22 cellular contexts compared by ENCODE assay signal in genomic region chr19:55362174-55362989, GRCh38. TPM values are rescaled to one million over a fixed set of nuclear protein-coding genes. Genes with fewer than 3 reads are reported as not detected.
"Had no signal": no experiment of that assay in that cellular context is flagged by ENCODE, and none has a peak within 500 bp of the region (broad histone marks: within the 10 kb centered on the region; RNA-seq: fewer than 3 reads in every experiment).

No MANE protein-coding gene starts in this region.

- H3K4me1 ChIP-seq: breast epithelium, colonic mucosa, left lung, spleen, thyroid gland had no signal

- H3K27me3 ChIP-seq: breast epithelium, colonic mucosa, thyroid gland had no signal

- ATAC-seq: effector memory CD8-positive, alpha-beta T cell; esophagus mucosa; left lung; naive thymus-derived CD4-positive, alpha-beta T cell; T-helper 17 cell had no signal

- H3K9me3 ChIP-seq: breast epithelium, colonic mucosa, left lung, spleen, thyroid gland had no signal

- H3K36me3 ChIP-seq: breast epithelium, colonic mucosa, left lung, spleen, thyroid gland had no signal

- H3K4me3 ChIP-seq: breast epithelium, colonic mucosa, dorsolateral prefrontal cortex, left lung, lung, spleen, thyroid gland had no signal

- H3K27ac ChIP-seq: breast epithelium, colonic mucosa, dorsolateral prefrontal cortex, left lung, spleen, thyroid gland had no signal

- DNase-seq: activated CD4-positive, alpha-beta memory T cell treated with anti-CD3 and anti-CD28 coated beads for 36 hours; activated CD4-positive, alpha-beta T cell treated with anti-CD3 and anti-CD28 coated beads for 4 hours; activated CD4-positive, CD25-positive, alpha-beta regulatory T cell; activated naive CD4-positive, alpha-beta T cell treated with Interleukin-2 at 50 U/mL for 16 hours; activated naive CD8-positive, alpha-beta T cell treated with anti-CD3 and anti-CD28 coated beads for 36 hours; activated T-cell treated with anti-CD3 and anti-CD28 coated beads, Interleukin-2, amount 50 U/mL, for 48 hours; colonic mucosa; dorsolateral prefrontal cortex; effector memory CD8-positive, alpha-beta T cell; foreskin melanocyte; naive thymus-derived CD4-positive, alpha-beta T cell; retina; spleen; stimulated activated CD4-positive, alpha-beta T cell treated with anti-CD3 and anti-CD28 coated beads, Interleukin-4, amount 100 ng/mL, for 24 hours; substantia nigra; T-helper 17 cell; thyroid gland had no signal

RNA-seq across cellular contexts. Expression of gene GARIN5B, which starts 0.7 kb away (rescaled TPM):
- polyA plus RNA-seq: endothelial cell of umbilical vein; lung; naive thymus-derived CD4-positive, alpha-beta T cell; spleen had no signal

RNA-seq across cellular contexts. Expression of gene COX6B2, which starts 7.9 kb away (rescaled TPM):
- polyA plus RNA-seq: endothelial cell of umbilical vein; naive thymus-derived CD4-positive, alpha-beta T cell had no signal

RNA-seq across cellular contexts. Expression of gene IL11, which starts 7.9 kb away (rescaled TPM):
- polyA plus RNA-seq: endothelial cell of umbilical vein; naive thymus-derived CD4-positive, alpha-beta T cell had no signal

RNA-seq across cellular contexts. Expression of gene TMEM190, which starts 14.2 kb away (rescaled TPM):
- polyA plus RNA-seq: endothelial cell of umbilical vein; naive thymus-derived CD4-positive, alpha-beta T cell had no signal
